Comparison of ENCODE assay signal across 33 cellular contexts in the genomic region with DNA sequence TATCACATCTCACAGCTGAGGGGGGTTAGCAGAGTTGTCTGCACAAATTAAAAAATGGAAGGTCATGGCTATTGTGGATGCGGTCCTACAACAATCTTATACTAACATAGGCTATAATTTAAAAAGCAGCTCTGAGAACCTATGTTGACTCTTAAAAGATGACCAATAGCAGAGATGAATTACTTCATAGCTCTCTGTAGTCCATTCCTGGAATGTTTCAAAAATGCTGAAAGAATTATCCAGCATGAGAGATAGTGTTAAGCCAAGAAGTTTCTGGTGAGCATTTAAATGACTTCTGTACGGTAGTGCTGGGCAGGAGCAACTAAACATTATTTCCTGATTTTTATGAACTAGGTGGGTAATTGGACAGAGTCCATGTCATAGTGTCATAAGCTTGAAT.
"Had no signal": no experiment of that assay in that cellular context is flagged by ENCODE, and none has a peak within 500 bp of the region (broad histone marks: within the 10 kb centered on the region; RNA-seq: fewer than 3 reads in every experiment).

No MANE protein-coding gene starts in this region.

- H3K27ac ChIP-seq: body of pancreas, colonic mucosa, epithelial cell of prostate, esophagus squamous epithelium, WERI-Rb-1 had no signal

- H3K4me1 ChIP-seq: body of pancreas, colonic mucosa, esophagus squamous epithelium had no signal

- H3K4me3 ChIP-seq: body of pancreas, colonic mucosa, esophagus squamous epithelium had no signal

- H3K27me3 ChIP-seq: body of pancreas, colonic mucosa, esophagus squamous epithelium had no signal

- H3K27me3 Mint-ChIP-seq: activated B cell treated with CpG ODN at 0.5 μM for 24 hours; activated CD8-positive, alpha-beta T cell treated with anti-CD3 and anti-CD28 coated beads for 36 hours; activated naive CD4-positive, alpha-beta T cell treated with anti-CD3 and anti-CD28 coated beads, Interleukin-2, amount 50 U/mL, for 24 hours; activated naive CD8-positive, alpha-beta T cell treated with anti-CD3 and anti-CD28 coated beads for 36 hours; activated naive CD8-positive, alpha-beta T cell treated with anti-CD3 and anti-CD28 coated beads, Interleukin-2, amount 50 U/mL, for 24 hours; activated T-helper 17 cell treated with anti-CD3 and anti-CD28 coated beads, Interleukin-2, amount 50 U/mL, for 72 hours; T-helper 17 cell had no signal

- H3K27ac Mint-ChIP-seq: activated B cell treated with CpG ODN at 0.5 μM for 24 hours; activated CD8-positive, alpha-beta T cell treated with anti-CD3 and anti-CD28 coated beads for 36 hours; activated naive CD4-positive, alpha-beta T cell treated with anti-CD3 and anti-CD28 coated beads, Interleukin-2, amount 50 U/mL, for 24 hours; activated naive CD8-positive, alpha-beta T cell treated with anti-CD3 and anti-CD28 coated beads for 36 hours; activated naive CD8-positive, alpha-beta T cell treated with anti-CD3 and anti-CD28 coated beads, Interleukin-2, amount 50 U/mL, for 24 hours; activated T-helper 17 cell treated with anti-CD3 and anti-CD28 coated beads, Interleukin-2, amount 50 U/mL, for 72 hours; T-helper 17 cell; T-helper 2 cell treated with Interferon-gamma antibody and Interleukin-4, amounts not matched to agents 5 μg/mL and 100 μg/mL, for 36 hours had no signal

- FAIRE-seq: endometrium, endothelial cell of umbilical vein, frontal cortex had no signal

- H3K9me3 ChIP-seq: body of pancreas, colonic mucosa, esophagus squamous epithelium had no signal

- H3K36me3 Mint-ChIP-seq: activated naive CD4-positive, alpha-beta T cell treated with anti-CD3 and anti-CD28 coated beads, Interleukin-2, amount 50 U/mL, for 24 hours; activated naive CD8-positive, alpha-beta T cell treated with anti-CD3 and anti-CD28 coated beads for 36 hours had no signal

- DNase-seq: activated B cell treated with CpG ODN at 0.5 μM for 24 hours; activated CD4-positive, alpha-beta T cell treated with anti-CD3 and anti-CD28 coated beads for 48 hours; activated CD4-positive, alpha-beta T cell treated with anti-CD3 and anti-CD28 coated beads, Interleukin-2, amount 50 U/mL, for 1 hour; activated CD4-positive, alpha-beta T cell treated with anti-CD3 and anti-CD28 coated beads, Interleukin-2, amount 50 U/mL, for 48 hours; activated CD8-positive, alpha-beta memory T cell treated with anti-CD3 and anti-CD28 coated beads for 24 hours; activated CD8-positive, alpha-beta T cell treated with anti-CD3 and anti-CD28 coated beads for 36 hours; activated effector memory CD4-positive, alpha-beta T cell treated with Interleukin-2 at 50 U/mL for 16 hours; activated gamma-delta T cell treated with Interleukin-2 at 50 U/mL for 16 hours; activated naive CD4-positive, alpha-beta T cell treated with Interleukin-2 at 50 U/mL for 16 hours; activated naive CD8-positive, alpha-beta T cell treated with anti-CD3 and anti-CD28 coated beads for 36 hours; activated naive CD8-positive, alpha-beta T cell treated with anti-CD3 and anti-CD28 coated beads, Interleukin-2, amount 50 U/mL, for 24 hours; activated T-cell treated with anti-CD3 and anti-CD28 coated beads, Interleukin-2, amount 50 U/mL, for 4 hours; amniotic stem cell; anterior cingulate cortex; body of pancreas; caudate nucleus; colonic mucosa; effector CD8-positive, alpha-beta T cell; esophagus squamous epithelium; foreskin fibroblast; head of caudate nucleus; T-helper 1 cell; T-helper 17 cell; T1000; WERI-Rb-1 had no signal

- H3K9me3 Mint-ChIP-seq: activated naive CD4-positive, alpha-beta T cell treated with anti-CD3 and anti-CD28 coated beads, Interleukin-2, amount 50 U/mL, for 24 hours; activated naive CD8-positive, alpha-beta T cell treated with anti-CD3 and anti-CD28 coated beads for 36 hours had no signal

- H3K36me3 ChIP-seq: colonic mucosa, esophagus squamous epithelium, WERI-Rb-1 had no signal

- H3K4me3 Mint-ChIP-seq: activated B cell treated with CpG ODN at 0.5 μM for 24 hours; activated CD8-positive, alpha-beta T cell treated with anti-CD3 and anti-CD28 coated beads for 36 hours; activated naive CD4-positive, alpha-beta T cell treated with anti-CD3 and anti-CD28 coated beads, Interleukin-2, amount 50 U/mL, for 24 hours; activated naive CD8-positive, alpha-beta T cell treated with anti-CD3 and anti-CD28 coated beads for 36 hours; activated naive CD8-positive, alpha-beta T cell treated with anti-CD3 and anti-CD28 coated beads, Interleukin-2, amount 50 U/mL, for 24 hours; activated T-cell treated with anti-CD3 and anti-CD28 coated beads, Interleukin-2, amount 50 U/mL, for 4 hours; activated T-helper 17 cell treated with anti-CD3 and anti-CD28 coated beads, Interleukin-2, amount 50 U/mL, for 72 hours; T-helper 17 cell; T-helper 2 cell treated with Interferon-gamma antibody and Interleukin-4, amounts not matched to agents 5 μg/mL and 100 μg/mL, for 36 hours had no signal

- ATAC-seq: activated CD4-positive, CD25-positive, alpha-beta regulatory T cell treated with anti-CD3 and anti-CD28 coated beads, Interleukin-2, amount 50 U/mL, for 24 hours; activated CD8-positive, alpha-beta T cell treated with anti-CD3 and anti-CD28 coated beads for 36 hours; activated naive CD8-positive, alpha-beta T cell treated with anti-CD3 and anti-CD28 coated beads, Interleukin-2, amount 50 U/mL, for 24 hours; activated T-cell treated with anti-CD3 and anti-CD28 coated beads, Interleukin-2, amount 50 U/mL, for 4 hours; activated T-helper 17 cell treated with anti-CD3 and anti-CD28 coated beads, Interleukin-2, amount 50 U/mL, for 72 hours; body of pancreas; T-helper 17 cell had no signal

- H3K4me1 Mint-ChIP-seq: activated B cell treated with CpG ODN at 0.5 μM for 24 hours; activated naive CD4-positive, alpha-beta T cell treated with anti-CD3 and anti-CD28 coated beads, Interleukin-2, amount 50 U/mL, for 24 hours; activated naive CD8-positive, alpha-beta T cell treated with anti-CD3 and anti-CD28 coated beads for 36 hours; activated naive CD8-positive, alpha-beta T cell treated with anti-CD3 and anti-CD28 coated beads, Interleukin-2, amount 50 U/mL, for 24 hours; activated T-helper 17 cell treated with anti-CD3 and anti-CD28 coated beads, Interleukin-2, amount 50 U/mL, for 72 hours; T-helper 17 cell had no signal
